Comparison of ENCODE assay signal across 9 cellular contexts in the genomic region with DNA sequence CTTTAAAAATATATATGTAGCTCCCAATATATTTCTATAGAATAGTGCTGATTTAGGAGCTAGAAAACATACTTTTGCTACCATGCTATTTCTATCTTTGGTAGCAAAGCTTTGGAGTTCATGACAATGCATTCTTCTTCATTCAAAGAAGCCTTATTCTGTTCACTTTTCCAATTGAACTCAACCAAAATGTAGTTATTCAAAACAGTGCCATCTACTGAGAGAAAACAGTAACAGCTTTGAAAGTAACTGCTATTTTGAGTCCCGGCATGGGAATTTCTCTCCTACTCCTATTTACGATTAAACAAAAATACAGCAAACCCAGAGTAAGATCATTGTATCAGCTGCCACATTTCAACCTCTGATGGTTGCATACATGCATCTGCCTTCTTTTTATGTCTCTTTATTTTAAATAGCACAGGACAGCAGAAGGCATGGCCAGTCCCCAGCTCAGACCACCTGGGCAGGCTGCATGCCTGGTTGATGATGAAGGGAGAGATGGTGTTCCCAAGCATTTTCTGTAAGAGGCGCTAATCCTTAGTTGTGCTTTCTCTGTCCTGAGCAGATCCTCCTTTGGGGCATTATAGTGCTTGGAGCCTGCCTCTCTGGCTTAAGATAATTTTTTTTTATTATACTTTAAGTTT.
DNase-seq lines count a peak whose midpoint lies in the region; ATAC-seq and TF ChIP-seq lines count a peak whose summit lies in the region.
"Had no signal": no experiment of that assay in that cellular context is flagged by ENCODE, and none has a peak within 500 bp of the region (broad histone marks: within the 10 kb centered on the region; RNA-seq: fewer than 3 reads in every experiment).

No MANE protein-coding gene starts in this region.

- H3K4me1 Mint-ChIP-seq in chondrocyte (ENCODE audit: low read depth): no peaks in the 10 kb centered on the region
- H3K4me1 Mint-ChIP-seq in activated CD4-positive, alpha-beta T cell treated with anti-CD3 and anti-CD28 coated beads for 36 hours: no peaks in the 10 kb centered on the region

- no peaks in the 10 kb centered on the region for H3K9me3 Mint-ChIP-seq in chondrocyte (ENCODE audit: low read depth)
- H3K9me3 Mint-ChIP-seq in activated CD4-positive, alpha-beta T cell treated with anti-CD3 and anti-CD28 coated beads for 36 hours (ENCODE audit: low read depth): no peaks in the 10 kb centered on the region
- H3K9me3 Mint-ChIP-seq: dendritic cell treated with granulocyte-macrophage colony-stimulating factor and Interleukin-4, amounts not matched to agents 40 ng/mL and 50 ng/mL, for 4 days had no signal

- intact Hi-C loops in activated CD4-positive, alpha-beta T cell treated with anti-CD3 and anti-CD28 coated beads for 36 hours (cut with DNase I, micrococcal nuclease): no loop called here

- POLR2A ChIA-PET in activated CD4-positive, alpha-beta T cell treated with anti-CD3 and anti-CD28 coated beads for 36 hours (lab: Charles Lee): no interaction called here

- no peaks in the 10 kb centered on the region for H3K36me3 Mint-ChIP-seq in chondrocyte (ENCODE audit: low read depth)
- no peaks in the 10 kb centered on the region for H3K36me3 Mint-ChIP-seq in activated CD4-positive, alpha-beta T cell treated with anti-CD3 and anti-CD28 coated beads for 36 hours (ENCODE audit: low read depth)

- TF ChIP-seq CTCF in chondrocyte (IDR thresholded peaks at IDR 0.05): peak; percentile 82

- no peak for ATAC-seq in activated CD4-positive, alpha-beta T cell treated with anti-CD3 and anti-CD28 coated beads for 36 hours
- no peak for ATAC-seq in GM21619 (IDR thresholded peaks at IDR 0.05; ENCODE audit: unreplicated experiment)

- no peak overlapping the region for H3K27ac Mint-ChIP-seq in chondrocyte (ENCODE audit: unreplicated experiment)
- no peak overlapping the region for H3K27ac Mint-ChIP-seq in activated CD4-positive, alpha-beta T cell treated with anti-CD3 and anti-CD28 coated beads for 36 hours
- H3K27ac Mint-ChIP-seq: dendritic cell treated with granulocyte-macrophage colony-stimulating factor and Interleukin-4, amounts not matched to agents 40 ng/mL and 50 ng/mL, for 4 days had no signal

- no peak overlapping the region for H3K4me3 Mint-ChIP-seq in chondrocyte (ENCODE audit: unreplicated experiment)
- H3K4me3 Mint-ChIP-seq in activated CD4-positive, alpha-beta T cell treated with anti-CD3 and anti-CD28 coated beads for 36 hours: no peak overlapping the region
- H3K4me3 Mint-ChIP-seq: dendritic cell treated with granulocyte-macrophage colony-stimulating factor and Interleukin-4, amounts not matched to agents 40 ng/mL and 50 ng/mL, for 4 days had no signal

- peaks cover 37% of the 10 kb centered on the region for H3K27me3 Mint-ChIP-seq in chondrocyte (ENCODE audit: low read depth)
- H3K27me3 Mint-ChIP-seq in activated CD4-positive, alpha-beta T cell treated with anti-CD3 and anti-CD28 coated beads for 36 hours: peaks cover 12% of the 10 kb centered on the region
- H3K27me3 Mint-ChIP-seq: dendritic cell treated with granulocyte-macrophage colony-stimulating factor and Interleukin-4, amounts not matched to agents 40 ng/mL and 50 ng/mL, for 4 days had no signal

- peak; percentile 14 for DNase-seq in NCI-H1105 treated with DMSO at 0.1 percent for 48 hours (lab: John Stamatoyannopoulos, UW)
- no peak for DNase-seq in NCI-H1105 (lab: John Stamatoyannopoulos, UW)
- DNase-seq in NCI-H1092 (lab: John Stamatoyannopoulos, UW): peak; percentile 6
- no peak for DNase-seq in chondrocyte (ENCODE audit: low spot score)
- peak; percentile 60 for DNase-seq in pons (ENCODE audit: low spot score)
- DNase-seq in activated CD4-positive, alpha-beta T cell treated with anti-CD3 and anti-CD28 coated beads for 36 hours: no peak
- no peak for DNase-seq in OCI-M2 (lab: John Stamatoyannopoulos, UW; ENCODE audit: unreplicated experiment)

- CTCF ChIA-PET in activated CD4-positive, alpha-beta T cell treated with anti-CD3 and anti-CD28 coated beads for 36 hours (lab: Charles Lee): interaction anchor here (0.8 to 1.4 kb wide), 8 partner anchors 9 to 235 kb away, joined by 3 to 4 read pairs (median 3); no protein-coding TSS in a partner anchor

Comparison
In these comparisons a context has a peak if more than half of its experiments do, and no peak if none do; other contexts are left out.
1. DNase-seq: peak in NCI-H1105 treated with DMSO at 0.1 percent for 48 hours (single experiment), NCI-H1092 (single experiment) and pons (single experiment); none in NCI-H1105 (single experiment), chondrocyte (single experiment), activated CD4-positive, alpha-beta T cell treated with anti-CD3 and anti-CD28 coated beads for 36 hours (single experiment) and OCI-M2 (single experiment).